Comparison of ENCODE assay signal across 8 cellular contexts in the genomic region with DNA sequence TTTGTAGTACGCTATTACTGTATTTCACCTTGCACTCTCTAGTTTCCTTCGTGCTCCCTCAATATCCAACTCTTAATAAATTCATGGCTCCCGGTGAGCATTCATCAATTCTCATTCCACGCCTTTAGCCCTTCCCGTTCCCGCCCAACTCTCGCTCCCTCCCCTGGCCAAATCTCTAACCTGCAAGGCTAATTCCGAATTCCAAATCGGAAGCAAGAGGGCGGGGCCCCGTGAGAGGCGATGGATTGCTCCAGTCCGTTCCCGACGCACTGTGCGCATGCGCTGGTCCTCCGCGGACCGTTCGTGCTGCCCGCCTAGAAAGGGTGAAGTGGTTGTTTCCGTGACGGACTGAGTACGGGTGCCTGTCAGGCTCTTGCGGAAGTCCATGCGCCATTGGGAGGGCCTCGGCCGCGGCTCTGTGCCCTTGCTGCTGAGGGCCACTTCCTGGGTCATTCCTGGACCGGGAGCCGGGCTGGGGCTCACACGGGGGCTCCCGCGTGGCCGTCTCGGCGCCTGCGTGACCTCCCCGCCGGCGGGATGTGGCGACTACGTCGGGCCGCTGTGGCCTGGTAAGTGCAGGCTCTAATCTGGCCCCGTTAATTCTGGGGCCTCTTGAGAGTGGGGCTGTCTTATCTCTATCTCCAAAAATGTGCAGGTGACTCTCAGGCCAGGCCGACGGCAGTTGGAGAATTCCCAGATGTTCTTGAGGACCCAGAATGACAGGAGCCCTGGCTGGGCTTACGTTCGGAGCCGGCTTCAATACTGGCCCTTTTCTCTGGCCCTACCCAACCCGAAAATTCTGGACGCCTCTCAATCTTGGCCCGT. TPM values are rescaled to one million over a fixed set of nuclear protein-coding genes. Genes with fewer than 3 reads are reported as not detected.
DNase-seq lines count a peak whose midpoint lies in the region; ATAC-seq and TF ChIP-seq lines count a peak whose summit lies in the region.

OPA1 (plus strand) TSS at position 368 of the 825 bp plus-strand sequence; CDS start at position 538, 170 bp downstream.

- H3K4me3 ChIP-seq in mucosa of stomach (ENCODE audit: low read length): peak within 1 kb of the TSS; percentile 76

- H3K4me3 Mint-ChIP-seq in activated T-cell treated with anti-CD3 and anti-CD28 coated beads, Interleukin-2, amount 50 U/mL, for 24 hours: peak within 1 kb of the TSS; percentile 94

- DNase-seq in DMS53 (lab: John Stamatoyannopoulos, UW): peak; percentile 99
- DNase-seq in KG1 (lab: John Stamatoyannopoulos, UW): peak; percentile 88
- peak; percentile 92 for DNase-seq in activated T-cell treated with anti-CD3 and anti-CD28 coated beads, Interleukin-2, amount 50 U/mL, for 24 hours
- DNase-seq in erythroblast (lab: John Stamatoyannopoulos, UW): peak; percentile 96 to 97
- DNase-seq in stimulated activated CD8-positive, alpha-beta memory T cell treated with anti-CD3 and anti-CD28 coated beads, Interleukin-7, amount 100 ng/mL, for 1 hour (ENCODE audit: low read depth in 2 of 2): peak; percentile 77 to 81

- H3K36me3 Mint-ChIP-seq in activated T-cell treated with anti-CD3 and anti-CD28 coated beads, Interleukin-2, amount 50 U/mL, for 24 hours (ENCODE audit: low read depth): peaks cover 43% of the 10 kb centered on the region

- H3K27ac Mint-ChIP-seq in activated T-cell treated with anti-CD3 and anti-CD28 coated beads, Interleukin-2, amount 50 U/mL, for 24 hours: peak within 1 kb of the TSS; percentile 99

- H3K9me3 Mint-ChIP-seq in activated T-cell treated with anti-CD3 and anti-CD28 coated beads, Interleukin-2, amount 50 U/mL, for 24 hours: no peaks in the 10 kb centered on the region

- peaks cover 50% of the 10 kb centered on the region for H3K4me1 Mint-ChIP-seq in activated T-cell treated with anti-CD3 and anti-CD28 coated beads, Interleukin-2, amount 50 U/mL, for 24 hours (ENCODE audit: low read depth)

- peak within 1 kb of the TSS; percentile 91 for H3K9ac ChIP-seq in mucosa of stomach (ENCODE audit: low read length)

- no peaks in the 10 kb centered on the region for H3K36me3 ChIP-seq in mucosa of stomach (ENCODE audit: control insufficient read depth, insufficient read depth, low read length)

- H3K9me3 ChIP-seq in mucosa of stomach (ENCODE audit: control insufficient read depth, low read length): no peaks in the 10 kb centered on the region

- no peaks in the 10 kb centered on the region for H3K27me3 Mint-ChIP-seq in activated T-cell treated with anti-CD3 and anti-CD28 coated beads, Interleukin-2, amount 50 U/mL, for 24 hours

- peak; percentile 99 for ATAC-seq in GM21723 (IDR thresholded peaks at IDR 0.05; ENCODE audit: unreplicated experiment)

- no peaks in the 10 kb centered on the region for H3K4me1 ChIP-seq in mucosa of stomach (ENCODE audit: control insufficient read depth, insufficient read depth, low read length)

- no peaks in the 10 kb centered on the region for H3K27me3 ChIP-seq in mucosa of stomach (ENCODE audit: control insufficient read depth, insufficient read depth, low read length)

- TF ChIP-seq POLR2A in erythroblast (IDR thresholded peaks at IDR 0.05; ENCODE audit: low read length): peak; percentile 91

TF ChIP-seq in PFSK-1, 5 proteins besides CTCF, POLR2A, EP300 and RAD21:
- peak; percentile 78 for TF ChIP-seq POLR2AphosphoS5 (IDR thresholded peaks at IDR 0.05; ENCODE audit: low read depth, low read length)
- peak; percentile 36; the same call in 1 of the 2 replicates for TF ChIP-seq SIN3A (IDR thresholded peaks at IDR 0.05; ENCODE audit: borderline replicate concordance, insufficient read depth, low read length)
- TF ChIP-seq REST (IDR thresholded peaks at IDR 0.05; ENCODE audit: insufficient read depth in 1 of 2, low read depth in 2 of 2, low read length in 2 of 2): 0 out of 4 replicates have a peak, but pooled peaks of 1 of the 2 experiments have one; percentile 49
- peak; percentile 99 for TF ChIP-seq FOXP2 (optimal IDR thresholded peaks at IDR 0.05; ENCODE audit: borderline replicate concordance, extremely low read depth, extremely low read length, insufficient read depth)
- TF ChIP-seq TAF1 (IDR thresholded peaks at IDR 0.05; ENCODE audit: borderline replicate concordance, insufficient read depth, low read length): peak; percentile 64; the same call in 1 of the 2 replicates

RNA-seq across cellular contexts. Expression of gene OPA1, which starts in this region (rescaled TPM):
- 19.3 TPM for polyA plus RNA-seq in PFSK-1 (2012; ENCODE audit: insufficient read length, low read depth)

Comparison
In these comparisons a context has a peak if more than half of its experiments do, and no peak if none do; other contexts are left out.
1. Peak in every context shown above with its lines: DNase-seq, ATAC-seq and H3K4me3 ChIP-seq.